ENCODE assay signal across 9 cellular contexts in the genomic region with DNA sequence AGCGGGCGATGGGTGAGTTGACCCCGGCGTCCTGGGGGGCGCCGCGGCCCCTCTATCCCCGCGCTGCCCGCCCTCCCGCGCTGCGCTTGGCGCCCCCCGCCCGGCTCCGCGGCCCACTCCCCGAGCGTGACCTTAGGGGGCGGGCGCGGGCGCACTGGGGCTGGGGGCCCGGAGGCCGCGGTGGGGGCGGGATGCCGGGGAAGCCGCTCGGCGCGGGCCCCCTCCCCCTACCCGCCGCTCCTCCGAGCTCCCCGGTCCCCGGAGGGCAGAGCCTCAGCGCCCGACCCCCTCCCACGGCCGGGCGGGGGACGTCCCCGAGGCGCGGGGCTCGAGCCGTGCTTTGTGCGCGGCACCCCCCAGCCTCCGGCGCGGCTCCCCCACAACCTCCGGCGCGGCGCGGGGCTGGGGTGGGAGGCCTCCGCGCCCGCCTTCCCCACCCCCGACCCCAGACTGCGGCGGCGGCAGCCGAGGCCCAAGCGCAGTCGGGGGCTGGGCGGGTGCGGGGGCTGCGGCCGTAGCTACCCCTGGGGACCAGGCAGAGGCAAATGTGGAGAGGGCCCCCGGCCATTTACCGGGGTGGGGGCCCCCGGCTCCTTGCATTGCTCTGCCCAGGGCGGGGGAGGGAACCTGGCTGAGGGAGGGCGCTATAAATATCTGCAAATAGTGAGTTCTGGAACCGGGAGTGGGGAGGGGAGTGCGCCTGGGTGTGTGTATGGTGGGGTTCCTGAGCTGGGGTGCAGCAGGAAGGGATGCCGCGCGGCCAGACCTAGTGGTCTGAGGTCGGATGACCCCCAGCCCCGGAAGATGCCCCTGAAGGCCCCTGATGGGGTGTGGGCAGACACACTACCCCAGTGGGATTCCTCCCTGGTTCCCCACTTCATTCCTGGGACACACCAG. TPM values are rescaled to one million over a fixed set of nuclear protein-coding genes. Genes with fewer than 3 reads are reported as not detected.
A peak's percentile ranks its signal among the peaks of the same experiment; 100 is the strongest.
DNase-seq lines count a peak whose midpoint lies in the region; ATAC-seq lines count a peak whose summit lies in the region.
"Had no signal": no experiment of that assay in that cellular context is flagged by ENCODE, and none has a peak within 500 bp of the region (broad histone marks: within the 10 kb centered on the region; RNA-seq: fewer than 3 reads in every experiment).

No MANE protein-coding gene starts in this region.

- H3K27me3 ChIP-seq in iPS-18a (ENCODE audit: control insufficient read depth, insufficient read depth, low read length) = peaks cover 28% of the 10 kb centered on the region

- ATAC-seq in HG02642 (IDR thresholded peaks at IDR 0.05; ENCODE audit: poor library complexity, unreplicated experiment) (no peak), GM19395 (IDR thresholded peaks at IDR 0.05; ENCODE audit: unreplicated experiment) (no peak)

- H3K27ac ChIP-seq in iPS-18a (ENCODE audit: low read length) (no peak overlapping the region), substantia nigra (ENCODE audit: low read depth, low read length, poor library complexity, severe bottlenecking) (peak overlapping the region; percentile 91)
- H3K27ac ChIP-seq: neutrophil had no signal

- no peaks in the 10 kb centered on the region for H3K36me3 Mint-ChIP-seq in activated T-helper 1 cell treated with anti-CD3 and anti-CD28 coated beads, Interleukin-12 subunit alpha, Interleukin-12 subunit beta, Interleukin-2, Interleukin-4 antibody, amounts not matched to agents 30 ng/mL and 10 ng/mL and 1 ng/mL, durations not matched to agents 14 hours and 24 hours and 36 hours (ENCODE audit: low read depth)

- H3K4me1 ChIP-seq in iPS-18a (ENCODE audit: control insufficient read depth, low read depth, low read length) = peaks cover 19% of the 10 kb centered on the region

- H3K27ac Mint-ChIP-seq in activated T-helper 1 cell treated with anti-CD3 and anti-CD28 coated beads, Interleukin-12 subunit alpha, Interleukin-12 subunit beta, Interleukin-2, Interleukin-4 antibody, amounts not matched to agents 30 ng/mL and 10 ng/mL and 1 ng/mL, durations not matched to agents 14 hours and 24 hours and 36 hours = no peak overlapping the region

- intact Hi-C loops in activated T-helper 1 cell treated with anti-CD3 and anti-CD28 coated beads, Interleukin-12 subunit alpha, Interleukin-12 subunit beta, Interleukin-2, Interleukin-4 antibody, amounts not matched to agents 30 ng/mL and 10 ng/mL and 1 ng/mL, durations not matched to agents 14 hours and 24 hours and 36 hours (cut with micrococcal nuclease) = no loop called here

- H3K9me3 Mint-ChIP-seq in activated T-helper 1 cell treated with anti-CD3 and anti-CD28 coated beads, Interleukin-12 subunit alpha, Interleukin-12 subunit beta, Interleukin-2, Interleukin-4 antibody, amounts not matched to agents 30 ng/mL and 10 ng/mL and 1 ng/mL, durations not matched to agents 14 hours and 24 hours and 36 hours = no peaks in the 10 kb centered on the region

- peaks cover 45% of the 10 kb centered on the region for H3K27me3 Mint-ChIP-seq in activated T-helper 1 cell treated with anti-CD3 and anti-CD28 coated beads, Interleukin-12 subunit alpha, Interleukin-12 subunit beta, Interleukin-2, Interleukin-4 antibody, amounts not matched to agents 30 ng/mL and 10 ng/mL and 1 ng/mL, durations not matched to agents 14 hours and 24 hours and 36 hours (ENCODE audit: insufficient read depth)

- no peaks in the 10 kb centered on the region for H3K36me3 ChIP-seq in iPS-18a (ENCODE audit: control insufficient read depth, low read depth, low read length)
- H3K36me3 ChIP-seq: neutrophil had no signal

- H3K4me3 Mint-ChIP-seq in activated T-helper 1 cell treated with anti-CD3 and anti-CD28 coated beads, Interleukin-12 subunit alpha, Interleukin-12 subunit beta, Interleukin-2, Interleukin-4 antibody, amounts not matched to agents 30 ng/mL and 10 ng/mL and 1 ng/mL, durations not matched to agents 14 hours and 24 hours and 36 hours = peak overlapping the region; percentile 69

- H3K9ac ChIP-seq in iPS-18a (ENCODE audit: low read length) = no peak overlapping the region

- H3K4me3 ChIP-seq in iPS-18a (ENCODE audit: low read length) = peak overlapping the region; percentile 62

- no peaks in the 10 kb centered on the region for H3K4me1 Mint-ChIP-seq in activated T-helper 1 cell treated with anti-CD3 and anti-CD28 coated beads, Interleukin-12 subunit alpha, Interleukin-12 subunit beta, Interleukin-2, Interleukin-4 antibody, amounts not matched to agents 30 ng/mL and 10 ng/mL and 1 ng/mL, durations not matched to agents 14 hours and 24 hours and 36 hours (ENCODE audit: low read depth)

- DNase-seq in NCI-H1417 (lab: John Stamatoyannopoulos, UW) (peak in 2 of 3 experiments; percentile 31 to 37), NCI-H1417 treated with DMSO at 0.1 percent for 48 hours (lab: John Stamatoyannopoulos, UW) (no peak), substantia nigra (lab: John Stamatoyannopoulos, UW) (peak in 15 of 49 donors; percentile 25 to 79 (median 38)), dedifferentiated amniotic fluid mesenchymal stem cell (ENCODE audit: extremely low spot score) (no peak)
- no peak for DNase-seq in activated T-helper 1 cell treated with anti-CD3 and anti-CD28 coated beads, Interleukin-12 subunit alpha, Interleukin-12 subunit beta, Interleukin-2, Interleukin-4 antibody, amounts not matched to agents 30 ng/mL and 10 ng/mL and 1 ng/mL, durations not matched to agents 14 hours and 24 hours and 36 hours (ENCODE audit: low spot score)

- no peaks in the 10 kb centered on the region for H3K9me3 ChIP-seq in iPS-18a (ENCODE audit: control insufficient read depth, low read depth, low read length)
- H3K9me3 ChIP-seq: neutrophil had no signal

RNA-seq across cellular contexts. Expression of gene MGAT3, which starts 1.0 kb away (rescaled TPM):
- 1.2 TPM in 2 replicates for total RNA-seq in activated T-helper 1 cell treated with anti-CD3 and anti-CD28 coated beads, Interleukin-12 subunit alpha, Interleukin-12 subunit beta, Interleukin-2, Interleukin-4 antibody, amounts not matched to agents 30 ng/mL and 10 ng/mL and 1 ng/mL, durations not matched to agents 14 hours and 24 hours and 36 hours

RNA-seq across cellular contexts. Expression of gene MIEF1, which starts 44.3 kb away (rescaled TPM):
- 59.4 and 60.2 TPM in 2 replicates for total RNA-seq in activated T-helper 1 cell treated with anti-CD3 and anti-CD28 coated beads, Interleukin-12 subunit alpha, Interleukin-12 subunit beta, Interleukin-2, Interleukin-4 antibody, amounts not matched to agents 30 ng/mL and 10 ng/mL and 1 ng/mL, durations not matched to agents 14 hours and 24 hours and 36 hours

RNA-seq across cellular contexts. Expression of gene TAB1, which starts 58.2 kb away (rescaled TPM):
- 23.5 and 27.7 TPM in 2 replicates for total RNA-seq in activated T-helper 1 cell treated with anti-CD3 and anti-CD28 coated beads, Interleukin-12 subunit alpha, Interleukin-12 subunit beta, Interleukin-2, Interleukin-4 antibody, amounts not matched to agents 30 ng/mL and 10 ng/mL and 1 ng/mL, durations not matched to agents 14 hours and 24 hours and 36 hours

Comparison
In these comparisons a context has a peak if more than half of its experiments do, and no peak if none do; other contexts are left out.
1. DNase-seq: peak in NCI-H1417 (2 of 3); none in NCI-H1417 treated with DMSO at 0.1 percent for 48 hours (single experiment), activated T-helper 1 cell treated with anti-CD3 and anti-CD28 coated beads, Interleukin-12 subunit alpha, Interleukin-12 subunit beta, Interleukin-2, Interleukin-4 antibody, amounts not matched to agents 30 ng/mL and 10 ng/mL and 1 ng/mL, durations not matched to agents 14 hours and 24 hours and 36 hours (single experiment) and dedifferentiated amniotic fluid mesenchymal stem cell (single experiment).